In the genomic region with DNA sequence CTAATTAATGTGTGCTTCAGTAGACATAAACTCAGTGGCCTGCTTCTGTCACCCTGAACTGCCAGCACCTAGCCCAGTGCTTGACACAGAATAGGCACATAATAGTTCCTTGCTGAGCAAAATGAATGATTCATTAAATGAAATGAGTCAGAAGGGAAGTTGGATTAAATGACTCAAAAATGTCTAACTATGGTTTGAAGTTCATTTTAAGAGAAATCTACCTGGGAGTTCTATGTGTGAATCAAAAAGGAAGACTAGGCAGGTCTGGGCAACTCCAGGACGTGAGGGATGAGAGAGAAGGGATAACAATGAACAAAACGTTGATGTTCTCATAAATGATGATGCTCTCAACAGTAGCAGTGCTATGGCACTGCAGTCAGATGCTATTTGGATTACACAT, we compare ENCODE assay signal across 8 cellular contexts.
A peak's percentile ranks its signal among the peaks of the same experiment; 100 is the strongest.
DNase-seq lines count a peak whose midpoint lies in the region; ATAC-seq and TF ChIP-seq lines count a peak whose summit lies in the region.

No MANE protein-coding gene starts in this region.

- ATAC-seq in GM19452 (IDR thresholded peaks at IDR 0.05; ENCODE audit: unreplicated experiment) (peak; percentile 84), HG03196 (IDR thresholded peaks at IDR 0.05; ENCODE audit: unreplicated experiment) (peak; percentile 73)

- POLR2A ChIA-PET in HEK293T (lab: Yijun Ruan, JAX) = no interaction called here

- in situ Hi-C loops in Caki2 (cut with HindIII; ENCODE audit: low pct_unique_long_range_greater_than_20kb, low sequenced_read_pairs) = no loop called here
- in situ Hi-C loops in astrocyte of the spinal cord (cut with HindIII; ENCODE audit: low sequenced_read_pairs) = no loop called here

- TF ChIP-seq CTCF in astrocyte of the spinal cord (IDR thresholded peaks at IDR 0.05; ENCODE audit: low read depth, low read length) = no peak

- CTCF ChIA-PET in HEK293T (lab: Yijun Ruan, JAX) = no interaction called here

- DNase-seq in Caki2 (ENCODE audit: low read depth) (peak; percentile 70), astrocyte of the spinal cord (ENCODE audit: low read depth, low spot score) (peak; percentile 50), HEK293T (ENCODE audit: extremely low spot score) (no peak), NCI-H446 treated with DMSO at 0.1 percent for 48 hours (lab: John Stamatoyannopoulos, UW) (no peak), anterior cingulate cortex (lab: John Stamatoyannopoulos, UW) (no peak), NCI-H2196 (lab: John Stamatoyannopoulos, UW; ENCODE audit: unreplicated experiment) (no peak)

- no peak overlapping the region for H3K4me3 ChIP-seq in astrocyte of the spinal cord (ENCODE audit: low read depth, low read length)

TF ChIP-seq in HEK293T, 16 proteins besides CTCF, POLR2A, EP300 and RAD21:
- TF ChIP-seq BHLHE40 (IDR thresholded peaks at IDR 0.05; ENCODE audit: borderline replicate concordance) (no peak), FOXM1 (IDR thresholded peaks at IDR 0.05; ENCODE audit: borderline replicate concordance) (no peak), ARNT (IDR thresholded peaks at IDR 0.05) (no peak), TARDBP (IDR thresholded peaks at IDR 0.05) (no peak), FOXA1 (IDR thresholded peaks at IDR 0.05) (no peak), HDGF (IDR thresholded peaks at IDR 0.05; ENCODE audit: borderline replicate concordance) (no peak), SP1 (IDR thresholded peaks at IDR 0.05) (no peak), FOXK2 (IDR thresholded peaks at IDR 0.05) (no peak), LEF1 (IDR thresholded peaks at IDR 0.05; ENCODE audit: borderline replicate concordance) (no peak), ELF4 (IDR thresholded peaks at IDR 0.05) (no peak), CTBP1 (IDR thresholded peaks at IDR 0.05; ENCODE audit: borderline replicate concordance) (no peak)
- TF ChIP-seq, protein P1, sequence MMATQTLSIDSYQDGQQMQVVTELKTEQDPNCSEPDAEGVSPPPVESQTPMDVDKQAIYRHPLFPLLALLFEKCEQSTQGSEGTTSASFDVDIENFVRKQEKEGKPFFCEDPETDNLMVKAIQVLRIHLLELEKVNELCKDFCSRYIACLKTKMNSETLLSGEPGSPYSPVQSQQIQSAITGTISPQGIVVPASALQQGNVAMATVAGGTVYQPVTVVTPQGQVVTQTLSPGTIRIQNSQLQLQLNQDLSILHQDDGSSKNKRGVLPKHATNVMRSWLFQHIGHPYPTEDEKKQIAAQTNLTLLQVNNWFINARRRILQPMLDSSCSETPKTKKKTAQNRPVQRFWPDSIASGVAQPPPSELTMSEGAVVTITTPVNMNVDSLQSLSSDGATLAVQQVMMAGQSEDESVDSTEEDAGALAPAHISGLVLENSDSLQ (IDR thresholded peaks at IDR 0.05) = no peak

Comparison
In these comparisons a context has a peak if more than half of its experiments do, and no peak if none do; other contexts are left out.
1. DNase-seq: peak in Caki2 (single experiment) and astrocyte of the spinal cord (single experiment); none in HEK293T (single experiment), NCI-H446 treated with DMSO at 0.1 percent for 48 hours (single experiment), anterior cingulate cortex (0 of 58) and NCI-H2196 (single experiment).